Comparison of ENCODE assay signal across 8 cellular contexts in genomic region chr6:27807415-27808241, GRCh38.
DNase-seq lines count a peak whose midpoint lies in the region; ATAC-seq and TF ChIP-seq lines count a peak whose summit lies in the region.
"Not testable (repeated sequence)": the region's sequence is repeated elsewhere in the genome, so short reads cannot be mapped to it uniquely, and the experiment has no call there.

No MANE protein-coding gene starts in this region.

- H3K27me3 ChIP-seq in BE2C; skeletal muscle satellite cell (ENCODE audit: control insufficient read depth, insufficient read depth, low read length): not testable (repeated sequence)

- not testable (repeated sequence) for H3K9me3 ChIP-seq in BE2C; skeletal muscle satellite cell (replicated peaks; ENCODE audit: low read length)

- TF ChIP-seq CTCF in BE2C (IDR thresholded peaks at IDR 0.05; ENCODE audit: low read depth, low read length); WTC11 (IDR thresholded peaks at IDR 0.05): not testable (repeated sequence)

- peak; percentile 65 for ATAC-seq in HG03280 (IDR thresholded peaks at IDR 0.05; ENCODE audit: unreplicated experiment)
- peak; percentile 73 for ATAC-seq in WTC11

- H3K4me2 ChIP-seq in skeletal muscle satellite cell (ENCODE audit: low read length) = peak overlapping the region; percentile 74

- DNase-seq in BE2C (peak; percentile 79), NCI-H226 (peak; percentile 89), WTC11 (ENCODE audit: low spot score) (peak; percentile 72), cerebellar cortex (ENCODE audit: low spot score) (peak; percentile 84), iPS-NIHi7 (ENCODE audit: extremely low spot score) (peak; percentile 68)

- H3K4me1 ChIP-seq in BE2C = not testable (repeated sequence)
- H3K4me1 ChIP-seq in skeletal muscle satellite cell (ENCODE audit: control insufficient read depth, insufficient read depth, low read length) = peaks cover 17% of the 10 kb centered on the region

- H3K27me3 Mint-ChIP-seq in WTC11 (ENCODE audit: low read depth) = not testable (repeated sequence)

- not testable (repeated sequence) for H3K9me3 Mint-ChIP-seq in WTC11

- not testable (repeated sequence) for H3K36me3 Mint-ChIP-seq in WTC11

- peak overlapping the region; percentile 95 for H3K4me3 ChIP-seq in BE2C (ENCODE audit: low read depth, low read length)
- H3K4me3 ChIP-seq in skeletal muscle satellite cell (ENCODE audit: low read length) = peak overlapping the region; percentile 77

- peak overlapping the region; percentile 99 for H3K27ac Mint-ChIP-seq in WTC11

- peak overlapping the region; percentile 98 for H3K4me3 Mint-ChIP-seq in WTC11

- POLR2A ChIA-PET in WTC11 (lab: Charles Lee) = interaction anchor here (0.6 to 10.5 kb wide), 42 partner anchors 11 to 1787 kb away, joined by 3 to 434 read pairs (median 6); partner anchors contain the start of genes ZKSCAN8 and ZSCAN31

- H3K36me3 ChIP-seq in BE2C; skeletal muscle satellite cell (ENCODE audit: insufficient read depth, low read length): not testable (repeated sequence)

- peak; percentile 72 for TF ChIP-seq POLR2A in GM19099 (IDR thresholded peaks at IDR 0.05; ENCODE audit: extremely low read depth, insufficient read length, low read depth)

- H3K4me1 Mint-ChIP-seq in WTC11 = peaks cover 29% of the 10 kb centered on the region

- peak overlapping the region; percentile 56 for H3K9ac ChIP-seq in skeletal muscle satellite cell (ENCODE audit: low read depth, low read length)

- CTCF ChIA-PET in WTC11 (lab: Charles Lee) = interaction anchor here (0.7 to 2.0 kb wide), 3 partner anchors 11 to 88 kb away, joined by 3 to 16 read pairs (median 5); no protein-coding TSS in a partner anchor

TF ChIP-seq in WTC11, 78 proteins besides CTCF, POLR2A, EP300 and RAD21:
- TF ChIP-seq MAX (CRISPR knock-in tag; IDR thresholded peaks at IDR 0.05) (peak; percentile 33), NFYB (CRISPR knock-in tag; conservative IDR thresholded peaks at IDR 0.05; ENCODE audit: low read depth) (peak; percentile 64), PRRX2 (CRISPR knock-in tag; IDR thresholded peaks at IDR 0.05) (0 out of 2 replicates have a peak, but pooled peaks have one; percentile 39), AFF4 (CRISPR knock-in tag; IDR thresholded peaks at IDR 0.05; ENCODE audit: borderline replicate concordance) (peak; percentile 87; the same call in 1 of the 2 replicates), FOXJ3 (CRISPR knock-in tag; IDR thresholded peaks at IDR 0.05; ENCODE audit: borderline replicate concordance) (0 out of 2 replicates have a peak, but pooled peaks have one; percentile 18), NFATC4 (CRISPR knock-in tag; IDR thresholded peaks at IDR 0.05) (0 out of 2 replicates have a peak, but pooled peaks have one; percentile 20), USF1 (CRISPR knock-in tag; IDR thresholded peaks at IDR 0.05) (peak; percentile 36; the same call in 1 of the 2 replicates), ZBTB43 (CRISPR knock-in tag; IDR thresholded peaks at IDR 0.05) (0 out of 2 replicates have a peak, but pooled peaks have one; percentile 17), HMGXB4 (CRISPR knock-in tag; IDR thresholded peaks at IDR 0.05) (peak; percentile 33; the same call in 1 of the 2 replicates), ZNF671 (CRISPR knock-in tag; IDR thresholded peaks at IDR 0.05) (peak; percentile 57; the same call in 1 of the 2 replicates), TEAD4 (CRISPR knock-in tag; IDR thresholded peaks at IDR 0.05) (0 out of 2 replicates have a peak, but pooled peaks have one; percentile 6), FOXP1 (CRISPR knock-in tag; IDR thresholded peaks at IDR 0.05; ENCODE audit: borderline replicate concordance) (peak; percentile 70; the same call in 1 of the 2 replicates), MYBL2 (CRISPR knock-in tag; IDR thresholded peaks at IDR 0.05) (0 out of 2 replicates have a peak, but pooled peaks have one; percentile 26)

Comparison
In these comparisons a context has a peak if more than half of its experiments do, and no peak if none do; other contexts are left out.
1. Peak in every context shown above with its lines: DNase-seq, ATAC-seq and H3K4me3 ChIP-seq.